8 cellular contexts compared by ENCODE assay signal in the genomic region with DNA sequence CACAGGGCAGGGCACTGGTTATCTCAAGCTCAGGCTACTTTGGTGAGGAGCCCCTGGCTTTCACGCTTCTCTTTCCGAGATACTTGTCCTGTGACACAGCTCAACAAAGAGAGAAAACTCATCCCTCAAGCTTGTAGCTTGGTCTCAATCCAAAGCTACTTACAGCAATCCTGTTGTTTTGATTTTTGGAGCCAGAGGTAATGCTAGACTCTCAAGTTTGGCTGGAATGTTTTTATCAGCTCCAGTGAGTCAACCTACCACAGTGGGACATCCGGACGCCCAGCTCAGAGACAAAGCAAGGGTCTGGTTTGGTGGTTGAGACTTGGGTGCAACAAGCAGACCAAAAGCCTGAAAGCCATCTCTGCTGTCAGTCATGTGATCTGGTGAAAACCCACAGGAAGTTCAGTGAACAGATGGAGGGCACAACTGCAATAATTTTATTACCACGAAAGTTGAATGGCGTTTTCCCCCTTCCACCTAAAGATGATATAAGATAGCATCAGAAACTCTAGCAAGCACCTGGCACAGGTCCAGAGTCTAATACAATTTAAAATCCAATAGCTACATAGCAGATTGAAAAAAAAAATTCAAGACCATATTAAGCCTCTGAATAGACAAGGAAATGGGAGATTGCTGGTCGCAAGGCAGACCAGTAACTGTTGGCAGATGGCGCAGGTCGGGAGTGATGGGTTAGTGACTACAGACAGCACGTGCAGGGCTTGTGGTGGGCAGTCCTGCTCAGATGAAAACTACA.
DNase-seq lines count a peak whose midpoint lies in the region; ATAC-seq and FAIRE-seq lines count a peak whose summit lies in the region.

No MANE protein-coding gene starts in this region.

- H3K36me3 Mint-ChIP-seq in dendritic cell treated with granulocyte-macrophage colony-stimulating factor and Interleukin-4, amounts not matched to agents 40 ng/mL and 50 ng/mL, for 4 days (ENCODE audit: low read depth), result peaks cover 7% of the 10 kb centered on the region

- peaks cover 54% of the 10 kb centered on the region for H3K4me1 Mint-ChIP-seq in dendritic cell treated with granulocyte-macrophage colony-stimulating factor and Interleukin-4, amounts not matched to agents 40 ng/mL and 50 ng/mL, for 4 days (ENCODE audit: low read depth)

- ATAC-seq in HG03139 (IDR thresholded peaks at IDR 0.05; ENCODE audit: unreplicated experiment), result no peak
- no peak for ATAC-seq in GM21619 (IDR thresholded peaks at IDR 0.05; ENCODE audit: unreplicated experiment)
- no peak for ATAC-seq in GM18907 (IDR thresholded peaks at IDR 0.05; ENCODE audit: unreplicated experiment)
- ATAC-seq in GM19023 (IDR thresholded peaks at IDR 0.05; ENCODE audit: unreplicated experiment), result no peak

- peak overlapping the region; percentile 36 for H3K27ac Mint-ChIP-seq in dendritic cell treated with granulocyte-macrophage colony-stimulating factor and Interleukin-4, amounts not matched to agents 40 ng/mL and 50 ng/mL, for 4 days

- no peak for DNase-seq in GM19239 (ENCODE audit: insufficient read length, low spot score)
- peak; percentile 37 for DNase-seq in NCI-H82 treated with DMSO at 0.1 percent for 48 hours (lab: John Stamatoyannopoulos, UW; ENCODE audit: unreplicated experiment)
- DNase-seq in stimulated activated CD8-positive, alpha-beta memory T cell treated with anti-CD3 and anti-CD28 coated beads, Interleukin-12 subunit alpha, Interleukin-12 subunit beta, amount 100 ng/mL, for 4 hours (ENCODE audit: low read depth), result peak; percentile 24

- FAIRE-seq in GM19239 (lab: Jason Lieb, UNC), result peak; percentile 23

- H3K27me3 Mint-ChIP-seq in dendritic cell treated with granulocyte-macrophage colony-stimulating factor and Interleukin-4, amounts not matched to agents 40 ng/mL and 50 ng/mL, for 4 days, result peaks cover 7% of the 10 kb centered on the region

- no peaks in the 10 kb centered on the region for H3K9me3 Mint-ChIP-seq in dendritic cell treated with granulocyte-macrophage colony-stimulating factor and Interleukin-4, amounts not matched to agents 40 ng/mL and 50 ng/mL, for 4 days

- H3K4me3 Mint-ChIP-seq in dendritic cell treated with granulocyte-macrophage colony-stimulating factor and Interleukin-4, amounts not matched to agents 40 ng/mL and 50 ng/mL, for 4 days, result no peak overlapping the region

- intact Hi-C loops in dendritic cell treated with granulocyte-macrophage colony-stimulating factor and Interleukin-4, amounts not matched to agents 40 ng/mL and 50 ng/mL, for 4 days (cut with micrococcal nuclease), result no loop called here
